Comparison of ENCODE assay signal across 11 cellular contexts in the genomic region with DNA sequence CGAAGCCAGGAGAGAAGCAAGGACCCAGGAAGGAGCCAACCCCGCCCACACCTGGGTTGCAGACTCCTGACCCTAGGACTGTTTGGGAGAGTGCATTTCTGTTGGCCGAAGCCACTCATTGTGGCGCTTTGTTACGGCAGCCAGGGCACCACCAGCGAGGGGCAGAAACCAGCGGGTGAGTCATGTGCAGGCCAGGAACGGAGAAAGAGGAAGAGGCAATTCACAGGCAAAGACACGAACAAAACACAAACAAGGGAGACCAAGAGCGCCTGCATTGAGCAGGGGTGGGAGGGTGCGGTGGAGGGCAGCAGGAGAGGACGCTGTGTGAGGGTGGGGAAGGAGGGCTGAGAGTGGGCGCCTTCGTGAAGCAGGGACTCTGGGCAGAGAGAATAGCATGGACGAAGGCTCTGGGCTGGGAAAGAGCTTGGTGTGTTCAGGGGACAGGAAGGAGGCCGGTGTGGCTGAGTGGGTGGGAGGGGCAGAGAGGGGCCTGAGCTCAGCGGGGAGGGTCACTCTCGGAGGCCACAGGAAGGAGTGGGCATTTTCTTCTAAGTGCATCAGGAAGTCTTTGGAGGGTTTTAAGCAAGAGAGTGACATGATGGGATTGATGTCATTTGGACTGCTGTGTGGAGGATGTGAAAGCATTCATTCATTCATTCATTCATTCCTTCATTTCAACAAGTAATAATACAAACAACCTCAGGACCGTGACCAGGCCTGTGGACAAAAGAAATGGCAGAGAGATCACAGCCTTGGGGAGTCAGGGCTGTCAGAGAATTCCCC. TPM values are rescaled to one million over a fixed set of nuclear protein-coding genes. Genes with fewer than 3 reads are reported as not detected.
A peak's percentile ranks its signal among the peaks of the same experiment; 100 is the strongest.
DNase-seq lines count a peak whose midpoint lies in the region; ATAC-seq and TF ChIP-seq lines count a peak whose summit lies in the region.
"Had no signal": no experiment of that assay in that cellular context is flagged by ENCODE, and none has a peak within 500 bp of the region (broad histone marks: within the 10 kb centered on the region; RNA-seq: fewer than 3 reads in every experiment).

No MANE protein-coding gene starts in this region.

- H3K36me3 ChIP-seq in BLaER1 = no peaks in the 10 kb centered on the region
- H3K36me3 ChIP-seq in right lobe of liver = no peaks in the 10 kb centered on the region
- H3K36me3 ChIP-seq in effector memory CD4-positive, alpha-beta T cell (ENCODE audit: control insufficient read depth, insufficient read depth, low read length) = no peaks in the 10 kb centered on the region

- no peaks in the 10 kb centered on the region for H4K20me1 ChIP-seq in BLaER1

- peak overlapping the region; percentile 89 for H3K4me2 ChIP-seq in BLaER1

- H3K4me3 Mint-ChIP-seq in WTC11 = no peak overlapping the region
- H3K4me3 Mint-ChIP-seq: activated naive CD4-positive, alpha-beta T cell treated with anti-CD3 and anti-CD28 coated beads, Interleukin-2, amount 50 U/mL, for 24 hours had no signal

- TF ChIP-seq CTCF in WTC11 (IDR thresholded peaks at IDR 0.05) (no peak), right lobe of liver (IDR thresholded peaks at IDR 0.05) (no peak)

- H3K27ac Mint-ChIP-seq in WTC11 = no peak overlapping the region; the same call in 1 of the 2 replicates
- H3K27ac Mint-ChIP-seq: activated naive CD4-positive, alpha-beta T cell treated with anti-CD3 and anti-CD28 coated beads, Interleukin-2, amount 50 U/mL, for 24 hours had no signal

- peaks cover 11% of the 10 kb centered on the region for H3K4me1 Mint-ChIP-seq in WTC11

- peak overlapping the region; percentile 63; the same call in 1 of the 2 replicates for H3K9ac ChIP-seq in BLaER1

- POLR2A ChIA-PET in WTC11 (lab: Charles Lee) = no interaction called here

- H3K36me3 Mint-ChIP-seq in WTC11 = no peaks in the 10 kb centered on the region
- H3K36me3 Mint-ChIP-seq: activated naive CD4-positive, alpha-beta T cell treated with anti-CD3 and anti-CD28 coated beads, Interleukin-2, amount 50 U/mL, for 24 hours had no signal

- H3K4me1 ChIP-seq in BLaER1 (peaks cover 100% of the 10 kb centered on the region), right lobe of liver (no peaks in the 10 kb centered on the region)
- H3K4me1 ChIP-seq in effector memory CD4-positive, alpha-beta T cell (ENCODE audit: control insufficient read depth, insufficient read depth, low read length, poor library complexity, severe bottlenecking) = no peaks in the 10 kb centered on the region

- no peak for TF ChIP-seq POLR2A in right lobe of liver (IDR thresholded peaks at IDR 0.05)
- TF ChIP-seq POLR2A in erythroblast (IDR thresholded peaks at IDR 0.05; ENCODE audit: low read length) = no peak

- CTCF ChIA-PET in WTC11 (lab: Charles Lee) = interaction anchor here (2.5 to 31.0 kb wide), 2 partner anchors 13 to 72 kb away, joined by 6 to 713 read pairs; a partner anchor contains a TSS

- H3K9me3 ChIP-seq in BLaER1 (peaks cover 12% of the 10 kb centered on the region; the same call in 1 of the 2 replicates), right lobe of liver (no peaks in the 10 kb centered on the region)
- no peaks in the 10 kb centered on the region for H3K9me3 ChIP-seq in effector memory CD4-positive, alpha-beta T cell (ENCODE audit: control insufficient read depth, low read length)

- H3K27ac ChIP-seq in BLaER1 (peak overlapping the region; percentile 65), right lobe of liver (no peak overlapping the region)
- H3K27ac ChIP-seq in effector memory CD4-positive, alpha-beta T cell (ENCODE audit: insufficient read depth, low read length, poor library complexity, severe bottlenecking) = no peak overlapping the region
- H3K27ac ChIP-seq: C4-2B had no signal

- no peaks in the 10 kb centered on the region for H3K9me3 Mint-ChIP-seq in WTC11
- H3K9me3 Mint-ChIP-seq: activated naive CD4-positive, alpha-beta T cell treated with anti-CD3 and anti-CD28 coated beads, Interleukin-2, amount 50 U/mL, for 24 hours had no signal

- no peaks in the 10 kb centered on the region; the same call in none of the 2 replicates for H3K27me3 Mint-ChIP-seq in WTC11 (ENCODE audit: low read depth)

- ATAC-seq in GM21619 (IDR thresholded peaks at IDR 0.05; ENCODE audit: unreplicated experiment) (peak; percentile 49), WTC11 (peak; percentile 43), right lobe of liver (peak; percentile 28 to 54 (median 44)), HG02938 (IDR thresholded peaks at IDR 0.05; ENCODE audit: unreplicated experiment) (no peak)

- intact Hi-C loops in right lobe of liver (cut with DNase I) = loop anchor here in 1 of 2 donors (5.0 kb wide), 1 partner anchor 70 kb away; no protein-coding TSS in a partner anchor

- H3K4me3 ChIP-seq in BLaER1 (no peak overlapping the region), right lobe of liver (no peak overlapping the region)
- H3K4me3 ChIP-seq in effector memory CD4-positive, alpha-beta T cell (ENCODE audit: insufficient read depth, low read depth, low read length, poor library complexity, severe bottlenecking) = no peak overlapping the region

- WGBS in right lobe of liver (ENCODE audit: insufficient coverage, low coverage, low lambda C conversion rate, missing lambda C conversion rate) = 41% methylated on average over 17 of the region's 19 CpGs

- H3K27me3 ChIP-seq in BLaER1 (no peaks in the 10 kb centered on the region), right lobe of liver (no peaks in the 10 kb centered on the region)
- H3K27me3 ChIP-seq in effector memory CD4-positive, alpha-beta T cell (replicated peaks; ENCODE audit: control insufficient read depth, insufficient read depth, low read length, poor library complexity, severe bottlenecking) = no peaks in the 10 kb centered on the region

- DNase-seq in WTC11 (ENCODE audit: low spot score) (no peak), right lobe of liver (no peak), erythroblast (lab: John Stamatoyannopoulos, UW) (no peak), T-helper 1 cell (no peak)
- no peak for DNase-seq in effector memory CD4-positive, alpha-beta T cell
- DNase-seq: NCI-H526 had no signal

TF ChIP-seq in WTC11, 78 proteins besides CTCF, POLR2A, EP300 and RAD21:
- TF ChIP-seq, protein P1, sequence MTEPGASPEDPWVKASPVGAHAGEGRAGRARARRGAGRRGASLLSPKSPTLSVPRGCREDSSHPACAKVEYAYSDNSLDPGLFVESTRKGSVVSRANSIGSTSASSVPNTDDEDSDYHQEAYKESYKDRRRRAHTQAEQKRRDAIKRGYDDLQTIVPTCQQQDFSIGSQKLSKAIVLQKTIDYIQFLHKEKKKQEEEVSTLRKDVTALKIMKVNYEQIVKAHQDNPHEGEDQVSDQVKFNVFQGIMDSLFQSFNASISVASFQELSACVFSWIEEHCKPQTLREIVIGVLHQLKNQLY (CRISPR knock-in tag; IDR thresholded peaks at IDR 0.05) = no peak
- TF ChIP-seq, protein P2, sequence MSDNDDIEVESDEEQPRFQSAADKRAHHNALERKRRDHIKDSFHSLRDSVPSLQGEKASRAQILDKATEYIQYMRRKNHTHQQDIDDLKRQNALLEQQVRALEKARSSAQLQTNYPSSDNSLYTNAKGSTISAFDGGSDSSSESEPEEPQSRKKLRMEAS (CRISPR knock-in tag; IDR thresholded peaks at IDR 0.05) = no peak
- no peak for TF ChIP-seq CBFB (CRISPR knock-in tag; IDR thresholded peaks at IDR 0.05; ENCODE audit: low read depth)
- TF ChIP-seq, protein P3, sequence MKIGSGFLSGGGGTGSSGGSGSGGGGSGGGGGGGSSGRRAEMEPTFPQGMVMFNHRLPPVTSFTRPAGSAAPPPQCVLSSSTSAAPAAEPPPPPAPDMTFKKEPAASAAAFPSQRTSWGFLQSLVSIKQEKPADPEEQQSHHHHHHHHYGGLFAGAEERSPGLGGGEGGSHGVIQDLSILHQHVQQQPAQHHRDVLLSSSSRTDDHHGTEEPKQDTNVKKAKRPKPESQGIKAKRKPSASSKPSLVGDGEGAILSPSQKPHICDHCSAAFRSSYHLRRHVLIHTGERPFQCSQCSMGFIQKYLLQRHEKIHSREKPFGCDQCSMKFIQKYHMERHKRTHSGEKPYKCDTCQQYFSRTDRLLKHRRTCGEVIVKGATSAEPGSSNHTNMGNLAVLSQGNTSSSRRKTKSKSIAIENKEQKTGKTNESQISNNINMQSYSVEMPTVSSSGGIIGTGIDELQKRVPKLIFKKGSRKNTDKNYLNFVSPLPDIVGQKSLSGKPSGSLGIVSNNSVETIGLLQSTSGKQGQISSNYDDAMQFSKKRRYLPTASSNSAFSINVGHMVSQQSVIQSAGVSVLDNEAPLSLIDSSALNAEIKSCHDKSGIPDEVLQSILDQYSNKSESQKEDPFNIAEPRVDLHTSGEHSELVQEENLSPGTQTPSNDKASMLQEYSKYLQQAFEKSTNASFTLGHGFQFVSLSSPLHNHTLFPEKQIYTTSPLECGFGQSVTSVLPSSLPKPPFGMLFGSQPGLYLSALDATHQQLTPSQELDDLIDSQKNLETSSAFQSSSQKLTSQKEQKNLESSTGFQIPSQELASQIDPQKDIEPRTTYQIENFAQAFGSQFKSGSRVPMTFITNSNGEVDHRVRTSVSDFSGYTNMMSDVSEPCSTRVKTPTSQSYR (CRISPR knock-in tag; IDR thresholded peaks at IDR 0.05) = no peak
- TF ChIP-seq SP1 (CRISPR knock-in tag; conservative IDR thresholded peaks at IDR 0.05) = no peak

RNA-seq across cellular contexts. Expression of a gene that starts 12.2 kb away (rescaled TPM):
- total RNA-seq in WTC11 (2021) (33.0 to 35.8 TPM (median 34.7 TPM) in 3 replicates), right lobe of liver (10 to 100 TPM; 11.3 to 19.7 (median 15.9) TPM)

RNA-seq across cellular contexts. Expression of a gene that starts 57.1 kb away (rescaled TPM):
- 4.0 to 5.6 TPM (median 5.4 TPM) in 3 replicates for total RNA-seq in WTC11 (2021)
- total RNA-seq in right lobe of liver = under 1 TPM in 1 of 6 experiments, not detected in 5; 0.12 TPM
